Comparison of ENCODE assay signal across 33 cellular contexts in the genomic region with DNA sequence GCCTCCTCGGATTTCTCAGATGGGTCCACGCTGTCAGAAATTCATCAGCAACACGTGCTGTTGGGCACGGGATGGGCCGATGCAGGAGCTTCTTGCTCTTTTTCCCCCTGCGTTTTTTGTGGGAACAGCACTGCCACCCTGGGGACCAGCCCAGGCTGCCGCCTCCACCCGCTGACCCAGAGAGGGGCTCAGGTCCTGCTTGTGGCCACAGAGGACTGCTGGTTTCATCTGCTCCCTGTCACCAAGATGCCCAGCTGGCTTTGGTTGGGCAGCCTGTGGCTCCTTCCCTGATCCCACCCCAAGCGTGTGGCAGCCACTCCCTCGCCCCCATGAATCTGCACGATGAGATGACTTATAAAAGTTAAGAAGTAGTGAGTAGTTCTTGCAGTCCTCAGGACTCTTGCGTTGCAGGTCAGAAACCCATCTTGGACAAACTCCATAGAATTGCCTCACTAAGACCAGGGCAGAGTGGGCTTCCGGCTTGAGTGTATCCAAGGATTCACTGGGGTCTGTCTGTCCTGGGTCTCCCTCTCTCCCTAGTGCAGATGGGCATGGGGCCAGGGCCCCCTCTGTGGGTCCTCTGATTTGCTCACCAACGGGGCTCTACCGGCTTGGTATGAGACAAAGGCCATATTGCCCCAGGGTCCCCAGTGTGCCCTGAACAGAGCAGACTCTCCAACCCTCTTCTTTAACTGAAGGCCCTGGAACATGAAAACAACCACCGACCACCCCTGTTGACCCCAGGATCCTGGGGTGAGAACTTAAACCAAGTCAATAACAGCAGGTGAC.
"Had no signal": no experiment of that assay in that cellular context is flagged by ENCODE, and none has a peak within 500 bp of the region (broad histone marks: within the 10 kb centered on the region; RNA-seq: fewer than 3 reads in every experiment).

No MANE protein-coding gene starts in this region.

- DNase-seq: activated B cell treated with CpG ODN at 0.5 μM for 24 hours; activated CD4-positive, alpha-beta memory T cell treated with anti-CD3 and anti-CD28 coated beads for 36 hours; activated CD4-positive, alpha-beta T cell treated with anti-CD3 and anti-CD28 coated beads for 4 hours; activated CD4-positive, alpha-beta T cell treated with anti-CD3 and anti-CD28 coated beads, Interleukin-2, amount 50 U/mL, for 1 hour; activated CD4-positive, CD25-positive, alpha-beta regulatory T cell treated with anti-CD3 and anti-CD28 coated beads, Interleukin-2, amount 50 U/mL, for 72 hours; activated CD8-positive, alpha-beta memory T cell treated with anti-CD3 and anti-CD28 coated beads, Interleukin-2, amount 50 U/mL, for 4 hours; activated effector memory CD4-positive, alpha-beta T cell treated with Interleukin-2 at 50 U/mL for 16 hours; activated naive CD4-positive, alpha-beta T cell treated with anti-CD3 and anti-CD28 coated beads, Interleukin-2, amount 10 ng/mL, durations not matched to agents 7 days and 5 days; activated naive CD8-positive, alpha-beta T cell treated with anti-CD3 and anti-CD28 coated beads, Interleukin-2, amount 50 U/mL, for 24 hours; activated T-cell treated with anti-CD3 and anti-CD28 coated beads for 4 hours; activated T-cell treated with anti-CD3 and anti-CD28 coated beads, Interleukin-2, amount 50 U/mL, for 4 hours; anterior cingulate cortex; brain microvascular endothelial cell; central memory CD4-positive, alpha-beta T cell; Kasumi-1; KBM-7; MG63; MV-4-11; NCI-H1092; NCI-H1436 treated with DMSO at 0.1 percent for 48 hours; NCI-H1694 treated with DMSO at 0.1 percent for 48 hours; NCI-H2029; NCI-H345; NCI-H524 treated with DMSO at 0.1 percent for 48 hours; SHP77 treated with DMSO at 0.1 percent for 48 hours; SK-N-SH; T-cell; T-helper 2 cell; T-helper 9 cell had no signal

- ATAC-seq: activated naive CD8-positive, alpha-beta T cell treated with anti-CD3 and anti-CD28 coated beads, Interleukin-2, amount 50 U/mL, for 24 hours; activated T-cell treated with anti-CD3 and anti-CD28 coated beads, Interleukin-2, amount 50 U/mL, for 4 hours; Panc1; T-cell had no signal

- H3K4me1 Mint-ChIP-seq: activated B cell treated with CpG ODN at 0.5 μM for 24 hours; activated naive CD4-positive, alpha-beta T cell treated with anti-CD3 and anti-CD28 coated beads, Interleukin-2, amount 10 ng/mL, durations not matched to agents 7 days and 5 days; activated naive CD8-positive, alpha-beta T cell treated with anti-CD3 and anti-CD28 coated beads, Interleukin-2, amount 50 U/mL, for 24 hours; T-cell had no signal

- H3K27me3 ChIP-seq: brain microvascular endothelial cell, MG63 had no signal

- H3K36me3 Mint-ChIP-seq: activated CD4-positive, alpha-beta memory T cell treated with anti-CD3 and anti-CD28 coated beads for 36 hours; activated naive CD4-positive, alpha-beta T cell treated with anti-CD3 and anti-CD28 coated beads, Interleukin-2, amount 10 ng/mL, durations not matched to agents 7 days and 5 days; activated naive CD8-positive, alpha-beta T cell; T-cell had no signal

- H3K36me3 ChIP-seq: brain microvascular endothelial cell, MG63, SJSA1 had no signal

- H3K9me3 ChIP-seq: MG63, SJSA1, SK-N-SH had no signal

- H3K4me3 Mint-ChIP-seq: activated B cell treated with CpG ODN at 0.5 μM for 24 hours; activated CD4-positive, alpha-beta memory T cell treated with anti-CD3 and anti-CD28 coated beads for 36 hours; activated naive CD4-positive, alpha-beta T cell treated with anti-CD3 and anti-CD28 coated beads, Interleukin-2, amount 10 ng/mL, durations not matched to agents 7 days and 5 days; activated naive CD8-positive, alpha-beta T cell; activated naive CD8-positive, alpha-beta T cell treated with anti-CD3 and anti-CD28 coated beads, Interleukin-2, amount 50 U/mL, for 24 hours; activated T-cell treated with anti-CD3 and anti-CD28 coated beads, Interleukin-2, amount 50 U/mL, for 4 hours; T-cell had no signal

- H3K4me2 ChIP-seq: SK-N-SH had no signal

- H3K27ac Mint-ChIP-seq: activated CD4-positive, alpha-beta memory T cell treated with anti-CD3 and anti-CD28 coated beads for 36 hours; activated naive CD4-positive, alpha-beta T cell treated with anti-CD3 and anti-CD28 coated beads, Interleukin-2, amount 10 ng/mL, durations not matched to agents 7 days and 5 days; activated naive CD8-positive, alpha-beta T cell; activated naive CD8-positive, alpha-beta T cell treated with anti-CD3 and anti-CD28 coated beads, Interleukin-2, amount 50 U/mL, for 24 hours; T-cell had no signal

- H3K4me3 ChIP-seq: MG63, SJSA1 had no signal

- H3K9me3 Mint-ChIP-seq: activated naive CD8-positive, alpha-beta T cell treated with anti-CD3 and anti-CD28 coated beads, Interleukin-2, amount 50 U/mL, for 24 hours; activated T-cell treated with anti-CD3 and anti-CD28 coated beads, Interleukin-2, amount 50 U/mL, for 4 hours had no signal

- H3K27ac ChIP-seq: brain microvascular endothelial cell, SJSA1, VCaP had no signal

- H3K9ac ChIP-seq: SK-N-SH had no signal
